Comparison of ENCODE assay signal across 12 cellular contexts in genomic region chr1:199273837-199274379, GRCh38.
DNase-seq lines count a peak whose midpoint lies in the region; ATAC-seq lines count a peak whose summit lies in the region.
"Had no signal": no experiment of that assay in that cellular context is flagged by ENCODE, and none has a peak within 500 bp of the region (broad histone marks: within the 10 kb centered on the region; RNA-seq: fewer than 3 reads in every experiment).

No MANE protein-coding gene starts in this region.

- peaks cover 31% of the 10 kb centered on the region for H3K4me1 ChIP-seq in ACC112 (ENCODE audit: control insufficient read depth, insufficient read depth, low read length, unreplicated experiment)
- peaks cover 25% of the 10 kb centered on the region for H3K4me1 ChIP-seq in SJSA1 (replicated peaks)
- H3K4me1 ChIP-seq: BE2C had no signal

- no peaks in the 10 kb centered on the region for H3K36me3 Mint-ChIP-seq in activated naive CD4-positive, alpha-beta T cell treated with anti-CD3 and anti-CD28 coated beads for 36 hours (ENCODE audit: low read depth)

- no peak overlapping the region for H2AFZ ChIP-seq in ACC112 (ENCODE audit: low read length, unreplicated experiment)

- ATAC-seq in HG02610 (IDR thresholded peaks at IDR 0.05; ENCODE audit: unreplicated experiment) = peak; percentile 41
- no peak for ATAC-seq in GM19452 (IDR thresholded peaks at IDR 0.05; ENCODE audit: unreplicated experiment)
- no peak for ATAC-seq in GM21360 (IDR thresholded peaks at IDR 0.05; ENCODE audit: unreplicated experiment)

- no peaks in the 10 kb centered on the region for H3K9me3 ChIP-seq in SJSA1 (replicated peaks)
- H3K9me3 ChIP-seq: BE2C had no signal

- H3K27ac ChIP-seq in ACC112 (ENCODE audit: low read depth, low read length) = peak overlapping the region; percentile 80
- peak overlapping the region; percentile 58; the same call in 1 of the 2 replicates for H3K27ac ChIP-seq in SJSA1

- peaks cover 12% of the 10 kb centered on the region for H3K4me1 Mint-ChIP-seq in activated naive CD4-positive, alpha-beta T cell treated with anti-CD3 and anti-CD28 coated beads for 36 hours (ENCODE audit: low read depth)

- CTCF ChIA-PET in activated naive CD4-positive, alpha-beta T cell treated with anti-CD3 and anti-CD28 coated beads for 36 hours (lab: Charles Lee) = no interaction called here

- intact Hi-C loops in activated naive CD4-positive, alpha-beta T cell treated with anti-CD3 and anti-CD28 coated beads for 36 hours (cut with micrococcal nuclease) = loop anchor here (2.0 kb wide), 1 partner anchor 35 kb away; no protein-coding TSS in a partner anchor

- no peak overlapping the region; the same call in 1 of the 2 replicates for H3K4me3 ChIP-seq in ACC112 (ENCODE audit: low read depth, low read length)
- H3K4me3 ChIP-seq in SJSA1 = no peak overlapping the region
- H3K4me3 ChIP-seq: lung had no signal

- H3K27me3 ChIP-seq in ACC112 (ENCODE audit: insufficient read depth, low read length) (no peaks in the 10 kb centered on the region), SJSA1 (replicated peaks) (no peaks in the 10 kb centered on the region)
- H3K27me3 ChIP-seq: BE2C had no signal

- H3K4me3 Mint-ChIP-seq in activated naive CD4-positive, alpha-beta T cell treated with anti-CD3 and anti-CD28 coated beads for 36 hours = no peak overlapping the region

- H3K27me3 Mint-ChIP-seq in activated naive CD4-positive, alpha-beta T cell treated with anti-CD3 and anti-CD28 coated beads for 36 hours (ENCODE audit: low read depth) = peaks cover 3% of the 10 kb centered on the region

- H3K27ac Mint-ChIP-seq in activated naive CD4-positive, alpha-beta T cell treated with anti-CD3 and anti-CD28 coated beads for 36 hours = no peak overlapping the region

- H3K79me2 ChIP-seq in ACC112 (ENCODE audit: control insufficient read depth, insufficient read depth, low read length, unreplicated experiment) = no peaks in the 10 kb centered on the region

- DNase-seq in SJSA1 (ENCODE audit: low read depth in 1 of 2, low spot score in 2 of 2) = peak in 1 of 2 experiments; percentile 9
- DNase-seq in iPS-NIHi11 (ENCODE audit: low spot score) = peak; percentile 33
- DNase-seq in foreskin melanocyte = no peak
- no peak for DNase-seq in activated naive CD4-positive, alpha-beta T cell treated with anti-CD3 and anti-CD28 coated beads for 36 hours
- DNase-seq: activated CD4-positive, alpha-beta T cell treated with anti-CD3 and anti-CD28 coated beads for 4 hours; BE2C; stimulated activated CD4-positive, alpha-beta T cell treated with anti-CD3 and anti-CD28 coated beads, Interleukin-4, amount 100 ng/mL, for 1 hour had no signal

- no peaks in the 10 kb centered on the region for H3K9me3 Mint-ChIP-seq in activated naive CD4-positive, alpha-beta T cell treated with anti-CD3 and anti-CD28 coated beads for 36 hours

- no peaks in the 10 kb centered on the region for H3K36me3 ChIP-seq in ACC112 (ENCODE audit: insufficient read depth, low read length)
- no peaks in the 10 kb centered on the region for H3K36me3 ChIP-seq in SJSA1
- H3K36me3 ChIP-seq: BE2C had no signal
